In the genomic region with DNA sequence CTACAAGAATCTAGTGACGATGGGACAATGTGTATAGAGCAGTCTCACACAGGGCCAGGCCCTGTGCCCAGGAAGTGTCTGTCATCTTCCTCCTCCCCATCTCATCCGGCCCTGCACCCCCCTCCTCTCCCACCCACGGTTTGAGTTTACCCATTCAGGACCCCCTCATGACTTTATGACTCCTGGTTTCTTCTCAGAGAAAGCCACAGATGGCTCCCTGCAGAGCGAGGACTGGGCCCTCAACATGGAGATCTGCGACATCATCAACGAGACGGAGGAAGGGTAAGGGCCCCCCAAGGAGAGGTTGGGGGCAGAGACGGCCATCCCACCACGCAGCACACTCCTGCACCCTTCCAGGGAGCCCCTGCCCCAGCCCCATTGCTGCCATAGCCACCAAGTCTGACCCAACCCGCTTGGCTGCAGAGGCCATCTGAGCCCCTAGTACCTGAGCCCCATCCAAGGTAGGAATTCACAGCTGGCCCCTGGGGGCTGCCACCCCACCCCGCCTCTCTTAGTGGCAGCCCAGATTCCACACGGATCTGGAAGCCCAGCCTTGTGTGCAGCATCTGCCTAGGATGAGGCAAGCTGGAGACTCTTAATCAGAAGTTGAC, we compare ENCODE assay signal across 25 cellular contexts. TPM values are rescaled to one million over a fixed set of nuclear protein-coding genes. Genes with fewer than 3 reads are reported as not detected.
A peak's percentile ranks its signal among the peaks of the same experiment; 100 is the strongest.
DNase-seq lines count a peak whose midpoint lies in the region; ATAC-seq, FAIRE-seq and TF ChIP-seq lines count a peak whose summit lies in the region.
"Had no signal": no experiment of that assay in that cellular context is flagged by ENCODE, and none has a peak within 500 bp of the region (broad histone marks: within the 10 kb centered on the region; RNA-seq: fewer than 3 reads in every experiment).

No MANE protein-coding gene starts in this region.

- no peak for DNase-seq in left ventricle myocardium inferior
- no peak for DNase-seq in left cardiac atrium
- DNase-seq in bronchial epithelial cell (ENCODE audit: low read depth), result no peak
- DNase-seq in osteoblast (ENCODE audit: insufficient read length, low spot score, missing footprints), result peak; percentile 29
- DNase-seq in aorta, result peak; percentile 38 to 65
- no peak for DNase-seq in stimulated activated CD4-positive, alpha-beta T cell treated with anti-CD3 and anti-CD28 coated beads, Interleukin-15, amount 100 ng/mL, for 24 hours
- DNase-seq in PC-9, result no peak
- DNase-seq in NOMO-1 (lab: John Stamatoyannopoulos, UW; ENCODE audit: unreplicated experiment in 2 of 2), result no peak
- DNase-seq: DMS53, GDM1, HFFc6, KBM-7, MV-4-11, NCI-H1105 treated with DMSO at 0.1 percent for 48 hours, NCI-H2029 treated with DMSO at 0.1 percent for 48 hours, NCI-H226, NCI-H510A treated with DMSO at 0.1 percent for 48 hours, NCI-H748 treated with DMSO at 0.1 percent for 48 hours, SHP77 had no signal

- 81 to 83% methylated on average over 12 of the region's 12 CpGs for WGBS in aorta, 2 donors

- H3K9me3 ChIP-seq in left ventricle myocardium inferior (replicated peaks), result no peaks in the 10 kb centered on the region
- no peaks in the 10 kb centered on the region for H3K9me3 ChIP-seq in osteoblast (ENCODE audit: low read depth, low read length)
- H3K9me3 ChIP-seq in aorta (ENCODE audit: control insufficient read depth, low read length), result no peaks in the 10 kb centered on the region
- H3K9me3 ChIP-seq in PC-9 (ENCODE audit: insufficient read depth, low read depth), result no peaks in the 10 kb centered on the region
- H3K9me3 ChIP-seq: Peyer's patch had no signal

- no peak overlapping the region for H3K4me2 ChIP-seq in osteoblast (ENCODE audit: insufficient read depth, low read length)
- no peak overlapping the region for H3K4me2 ChIP-seq in PC-9

- CTCF ChIA-PET in PC-9 (lab: Charles Lee), result no interaction called here

- peaks cover 73% of the 10 kb centered on the region for H3K4me1 ChIP-seq in left ventricle myocardium inferior
- peaks cover 32% of the 10 kb centered on the region for H3K4me1 ChIP-seq in osteoblast (ENCODE audit: insufficient read depth, low read length)
- peaks cover 0 to 1% of the 10 kb centered on the region in 2 donors for H3K4me1 ChIP-seq in aorta (ENCODE audit: control insufficient read depth in 1 of 2, insufficient read depth in 2 of 2, low read length in 2 of 2)
- H3K4me1 ChIP-seq in PC-9 (replicated peaks; ENCODE audit: insufficient read depth), result peaks cover 32% of the 10 kb centered on the region

- TF ChIP-seq CTCF in left ventricle myocardium inferior (IDR thresholded peaks at IDR 0.05; ENCODE audit: borderline replicate concordance) (no peak), bronchial epithelial cell (IDR thresholded peaks at IDR 0.05; ENCODE audit: insufficient read depth, low read length, severe bottlenecking) (no peak), osteoblast (IDR thresholded peaks at IDR 0.05; ENCODE audit: extremely low read depth, low read depth, low read length) (no peak), PC-9 (conservative IDR thresholded peaks at IDR 0.05) (no peak)

- FAIRE-seq in bronchial epithelial cell (lab: Jason Lieb, UNC), result peak; percentile 79
- FAIRE-seq: A204.1, GM19239, H54, HepG2 had no signal

- H3K9me2 ChIP-seq in PC-9 (ENCODE audit: insufficient read depth), result no peaks in the 10 kb centered on the region

- H2AFZ ChIP-seq in osteoblast (ENCODE audit: low read length), result no peak overlapping the region
- H2AFZ ChIP-seq in PC-9, result no peak overlapping the region

- peaks cover 42% of the 10 kb centered on the region for H3F3A ChIP-seq in PC-9 (ENCODE audit: insufficient read depth, low read depth)

- ATAC-seq in left cardiac atrium, result no peak
- no peak for ATAC-seq in aorta (ENCODE audit: low FRiP score)
- ATAC-seq: HepG2 had no signal

- H3K79me2 ChIP-seq in osteoblast (ENCODE audit: insufficient read depth, low read length) (peaks cover 78% of the 10 kb centered on the region), PC-9 (ENCODE audit: low read depth) (peaks cover 45% of the 10 kb centered on the region)

- peaks cover 52% of the 10 kb centered on the region for H3K36me3 ChIP-seq in left ventricle myocardium inferior
- H3K36me3 ChIP-seq in bronchial epithelial cell (ENCODE audit: control insufficient read depth, insufficient read depth, low read length), result peaks cover 19% of the 10 kb centered on the region
- H3K36me3 ChIP-seq in osteoblast (ENCODE audit: insufficient read depth, low read length), result peaks cover 43% of the 10 kb centered on the region
- H3K36me3 ChIP-seq in aorta (ENCODE audit: control insufficient read depth in 1 of 2, insufficient read depth in 2 of 2, low read length in 1 of 2), result peaks cover 0 to 6% of the 10 kb centered on the region in 2 donors
- no peaks in the 10 kb centered on the region; the same call in 1 of the 2 replicates for H3K36me3 ChIP-seq in PC-9 (ENCODE audit: low read depth)

- intact Hi-C loops in left ventricle myocardium inferior (cut with micrococcal nuclease) (no loop called here), left cardiac atrium (cut with DNase I) (no loop called here), aorta (cut with DNase I) (no loop called here), PC-9 (cut with micrococcal nuclease; ENCODE audit: unreplicated experiment) (no loop called here)

- no peak overlapping the region for H3K4me3 ChIP-seq in left ventricle myocardium inferior
- no peak overlapping the region for H3K4me3 ChIP-seq in bronchial epithelial cell (ENCODE audit: low read depth, low read length)
- H3K4me3 ChIP-seq in osteoblast (ENCODE audit: insufficient read depth, low read length), result no peak overlapping the region
- H3K4me3 ChIP-seq in aorta (ENCODE audit: low read length in 2 of 2), result no peak overlapping the region
- H3K4me3 ChIP-seq in PC-9, result no peak overlapping the region
- H3K4me3 ChIP-seq: Peyer's patch had no signal

- BruUV-seq in PC-9 (replicated peaks; lab: Mats Ljungman, UMichigan), result no TSS peak

- H3K27me3 ChIP-seq in left ventricle myocardium inferior (ENCODE audit: low read depth), result no peaks in the 10 kb centered on the region
- H3K27me3 ChIP-seq in bronchial epithelial cell (ENCODE audit: control insufficient read depth, insufficient read depth, low read length), result no peaks in the 10 kb centered on the region
- H3K27me3 ChIP-seq in osteoblast (ENCODE audit: insufficient read depth, low read length), result no peaks in the 10 kb centered on the region
- no peaks in the 10 kb centered on the region for H3K27me3 ChIP-seq in aorta (ENCODE audit: control insufficient read depth in 1 of 2, insufficient read depth in 2 of 2, low read length in 1 of 2)
- no peaks in the 10 kb centered on the region for H3K27me3 ChIP-seq in PC-9 (ENCODE audit: insufficient read depth, low read depth)
- H3K27me3 ChIP-seq: Peyer's patch had no signal

- H4K20me1 ChIP-seq in osteoblast (ENCODE audit: insufficient read depth, low read length) (peaks cover 29% of the 10 kb centered on the region), PC-9 (ENCODE audit: insufficient read depth) (no peaks in the 10 kb centered on the region)

- POLR2A ChIA-PET in PC-9 (lab: Charles Lee; ENCODE audit: unreplicated experiment), result no interaction called here

- peak overlapping the region; percentile 94 for H3K27ac ChIP-seq in left ventricle myocardium inferior (replicated peaks)
- H3K27ac ChIP-seq in osteoblast (ENCODE audit: low read depth, low read length), result no peak overlapping the region
- no peak overlapping the region for H3K27ac ChIP-seq in aorta (ENCODE audit: low read depth in 1 of 2, low read length in 2 of 2)
- H3K27ac ChIP-seq in PC-9, result no peak overlapping the region
- H3K27ac ChIP-seq: HL-60, Peyer's patch had no signal

RNA-seq across cellular contexts. Expression of gene TOM1, which starts 18.1 kb away (rescaled TPM):
- total RNA-seq in left ventricle myocardium inferior (68.0 TPM), left cardiac atrium (10 to 100 TPM; 45.1 to 57.9 TPM), bronchial epithelial cell (22.6 and 28.0 TPM in 2 replicates), osteoblast (118 and 131 TPM in 2 replicates), aorta (10 to 100 TPM; 49.5 to 50.5 TPM), PC-9 (2021) (43.6 and 45.1 TPM in 2 replicates)
- polyA plus RNA-seq in aorta, result 10 to 100 TPM; 19.8 to 38.5 TPM

Comparison
In these comparisons a context has a peak if more than half of its experiments do, and no peak if none do; other contexts are left out.
1. DNase-seq: peak in osteoblast (single experiment) and aorta (2 of 2); none in left ventricle myocardium inferior (single experiment), left cardiac atrium (single experiment), bronchial epithelial cell (single experiment), stimulated activated CD4-positive, alpha-beta T cell treated with anti-CD3 and anti-CD28 coated beads, Interleukin-15, amount 100 ng/mL, for 24 hours (single experiment), PC-9 (0 of 2) and NOMO-1 (0 of 2).